ENCODE assay signal across 1 cellular context in genomic region chr10:64573625-64574325, GRCh38.
TF ChIP-seq lines count a peak whose summit lies in the region.

No MANE protein-coding gene starts in this region.

TF ChIP-seq in HepG2, 621 proteins besides CTCF, POLR2A, EP300 and RAD21 (continued from another document and continues in another):
- TF ChIP-seq ARID4A (CRISPR knock-in tag; IDR thresholded peaks at IDR 0.05; ENCODE audit: borderline replicate concordance): no peak
- TF ChIP-seq ZNF496 (CRISPR knock-in tag; IDR thresholded peaks at IDR 0.05; ENCODE audit: insufficient replicate concordance): no peak
- peak; percentile 62; the same call in 1 of the 2 replicates for TF ChIP-seq MIXL1 (CRISPR knock-in tag; IDR thresholded peaks at IDR 0.05)
- no peak for TF ChIP-seq ZSCAN22 (CRISPR knock-in tag; IDR thresholded peaks at IDR 0.05)
- 0 out of 2 replicates have a peak, but pooled peaks have one; percentile 24 for TF ChIP-seq RERE (CRISPR knock-in tag; IDR thresholded peaks at IDR 0.05; ENCODE audit: low read depth)
- TF ChIP-seq BRF2 (CRISPR knock-in tag; IDR thresholded peaks at IDR 0.05): no peak
- TF ChIP-seq ZNF691 (CRISPR knock-in tag; IDR thresholded peaks at IDR 0.05; ENCODE audit: borderline replicate concordance, low read depth): no peak
- TF ChIP-seq ZNF33B (CRISPR knock-in tag; IDR thresholded peaks at IDR 0.05): no peak
- TF ChIP-seq GRHL1 (CRISPR knock-in tag; conservative IDR thresholded peaks at IDR 0.05): no peak
- TF ChIP-seq ZFP37 (CRISPR knock-in tag; IDR thresholded peaks at IDR 0.05; ENCODE audit: borderline replicate concordance): no peak
- no peak for TF ChIP-seq AGO2 (optimal IDR thresholded peaks at IDR 0.05; ENCODE audit: low read depth, low read length)
- TF ChIP-seq GPN1 (CRISPR knock-in tag; IDR thresholded peaks at IDR 0.05; ENCODE audit: borderline replicate concordance): no peak
- TF ChIP-seq MLLT10 (CRISPR knock-in tag; IDR thresholded peaks at IDR 0.05): no peak
- TF ChIP-seq PLSCR1 (CRISPR knock-in tag; IDR thresholded peaks at IDR 0.05; ENCODE audit: borderline replicate concordance): no peak
- TF ChIP-seq ZNF589 (CRISPR knock-in tag; conservative IDR thresholded peaks at IDR 0.05): no peak
- no peak for TF ChIP-seq ZNF138 (CRISPR knock-in tag; IDR thresholded peaks at IDR 0.05; ENCODE audit: low read depth)
- peak; percentile 67 for TF ChIP-seq PAXIP1 (CRISPR knock-in tag; conservative IDR thresholded peaks at IDR 0.05)
- no peak for TF ChIP-seq ZNF503 (CRISPR knock-in tag; IDR thresholded peaks at IDR 0.05)
- no peak for TF ChIP-seq ZNF7 (CRISPR knock-in tag; IDR thresholded peaks at IDR 0.05)
- TF ChIP-seq ZBTB38 (CRISPR knock-in tag; IDR thresholded peaks at IDR 0.05): no peak
- TF ChIP-seq SRF (IDR thresholded peaks at IDR 0.05; ENCODE audit: low read depth, low read length): no peak
- no peak for TF ChIP-seq ZNF749 (CRISPR knock-in tag; IDR thresholded peaks at IDR 0.05; ENCODE audit: borderline replicate concordance)
- TF ChIP-seq ARID5B (CRISPR knock-in tag; IDR thresholded peaks at IDR 0.05): peak; percentile 75
- no peak for TF ChIP-seq SMAD3 (CRISPR knock-in tag; IDR thresholded peaks at IDR 0.05)
- no peak for TF ChIP-seq THRA (CRISPR knock-in tag; IDR thresholded peaks at IDR 0.05; ENCODE audit: borderline replicate concordance)
- TF ChIP-seq SP1 (IDR thresholded peaks at IDR 0.05): no peak
- TF ChIP-seq SP1 (CRISPR knock-in tag; IDR thresholded peaks at IDR 0.05): no peak
- no peak for TF ChIP-seq ZNF776 (CRISPR knock-in tag; IDR thresholded peaks at IDR 0.05)
